1 cellular context compared by ENCODE assay signal in genomic region chr14:103074699-103075341, GRCh38.
TF ChIP-seq lines count a peak whose summit lies in the region.

No MANE protein-coding gene starts in this region.

TF ChIP-seq in HepG2, 621 proteins besides CTCF, POLR2A, EP300 and RAD21 (continued from another document and continues in another):
- TF ChIP-seq ZNF292 (CRISPR knock-in tag; IDR thresholded peaks at IDR 0.05; ENCODE audit: borderline replicate concordance, low read depth): no peak
- TF ChIP-seq POLR2AphosphoS2 (IDR thresholded peaks at IDR 0.05; ENCODE audit: low read depth, low read length): no peak
- no peak for TF ChIP-seq ZNF747 (CRISPR knock-in tag; IDR thresholded peaks at IDR 0.05; ENCODE audit: borderline replicate concordance)
- no peak for TF ChIP-seq KDM6A (CRISPR knock-in tag; IDR thresholded peaks at IDR 0.05; ENCODE audit: low read depth)
- TF ChIP-seq CENPBD1 (CRISPR knock-in tag; IDR thresholded peaks at IDR 0.05; ENCODE audit: borderline replicate concordance, low read depth): no peak; the same call in 1 of the 2 replicates
- TF ChIP-seq CCDC6 (CRISPR knock-in tag; IDR thresholded peaks at IDR 0.05): no peak
- TF ChIP-seq ONECUT2 (CRISPR knock-in tag; IDR thresholded peaks at IDR 0.05): no peak
- TF ChIP-seq BCLAF1 (IDR thresholded peaks at IDR 0.05): no peak
- TF ChIP-seq ZNF230 (CRISPR knock-in tag; IDR thresholded peaks at IDR 0.05): 0 out of 2 replicates have a peak, but pooled peaks have one; percentile 2
- TF ChIP-seq HNF1A (IDR thresholded peaks at IDR 0.05; ENCODE audit: low read depth): no peak
- TF ChIP-seq HNF1A (CRISPR knock-in tag; IDR thresholded peaks at IDR 0.05; ENCODE audit: borderline replicate concordance): no peak
- no peak for TF ChIP-seq ZNF557 (CRISPR knock-in tag; IDR thresholded peaks at IDR 0.05)
- no peak for TF ChIP-seq NFYC (CRISPR knock-in tag; IDR thresholded peaks at IDR 0.05)
- no peak for TF ChIP-seq RNF2 (conservative IDR thresholded peaks at IDR 0.05; ENCODE audit: low read depth)
- TF ChIP-seq ZNF737 (CRISPR knock-in tag; IDR thresholded peaks at IDR 0.05; ENCODE audit: borderline replicate concordance): no peak
- no peak for TF ChIP-seq AKNA (CRISPR knock-in tag; IDR thresholded peaks at IDR 0.05; ENCODE audit: borderline replicate concordance)
- TF ChIP-seq TP53 (CRISPR knock-in tag; conservative IDR thresholded peaks at IDR 0.05): no peak
- TF ChIP-seq ZNF720 (CRISPR knock-in tag; IDR thresholded peaks at IDR 0.05): no peak
- no peak for TF ChIP-seq NFE2L1 (CRISPR knock-in tag; IDR thresholded peaks at IDR 0.05; ENCODE audit: borderline replicate concordance)
- no peak for TF ChIP-seq MXD1 (CRISPR knock-in tag; IDR thresholded peaks at IDR 0.05)
- TF ChIP-seq EZH2 (conservative IDR thresholded peaks at IDR 0.05; ENCODE audit: low read depth, low read length): no peak
- TF ChIP-seq CREB1 (IDR thresholded peaks at IDR 0.05): no peak
- no peak for TF ChIP-seq CREB1 (CRISPR knock-in tag; IDR thresholded peaks at IDR 0.05)
- no peak for TF ChIP-seq ZNF350 (CRISPR knock-in tag; IDR thresholded peaks at IDR 0.05; ENCODE audit: borderline replicate concordance, low read depth)
- TF ChIP-seq JUND (CRISPR knock-in tag; IDR thresholded peaks at IDR 0.05): no peak
- TF ChIP-seq ZNF629 (CRISPR knock-in tag; conservative IDR thresholded peaks at IDR 0.05): no peak
- TF ChIP-seq ZNF839 (CRISPR knock-in tag; IDR thresholded peaks at IDR 0.05; ENCODE audit: borderline replicate concordance): no peak
- TF ChIP-seq ATAD3A (CRISPR knock-in tag; IDR thresholded peaks at IDR 0.05): no peak
- no peak for TF ChIP-seq IKZF5 (CRISPR knock-in tag; IDR thresholded peaks at IDR 0.05)
- TF ChIP-seq ZNF24 (IDR thresholded peaks at IDR 0.05): no peak
- TF ChIP-seq ZNF484 (CRISPR knock-in tag; IDR thresholded peaks at IDR 0.05; ENCODE audit: borderline replicate concordance, low read depth): no peak
- no peak for TF ChIP-seq FOXC1 (CRISPR knock-in tag; IDR thresholded peaks at IDR 0.05; ENCODE audit: borderline replicate concordance)
- TF ChIP-seq PBX2 (CRISPR knock-in tag; IDR thresholded peaks at IDR 0.05): no peak
- TF ChIP-seq TFDP1 (CRISPR knock-in tag; IDR thresholded peaks at IDR 0.05; ENCODE audit: borderline replicate concordance): no peak
- TF ChIP-seq KMT2A (CRISPR knock-in tag; IDR thresholded peaks at IDR 0.05): no peak
- no peak for TF ChIP-seq MAFG (CRISPR knock-in tag; IDR thresholded peaks at IDR 0.05)
- TF ChIP-seq ZNF282 (IDR thresholded peaks at IDR 0.05; ENCODE audit: partially characterized antibody): no peak
- TF ChIP-seq FOXO1 (CRISPR knock-in tag; IDR thresholded peaks at IDR 0.05): no peak
- TF ChIP-seq ZSCAN5A (CRISPR knock-in tag; IDR thresholded peaks at IDR 0.05; ENCODE audit: borderline replicate concordance): no peak
- no peak; the same call in 1 of the 2 replicates for TF ChIP-seq HDAC1 (CRISPR knock-in tag; IDR thresholded peaks at IDR 0.05)
- no peak for TF ChIP-seq SETDB1 (CRISPR knock-in tag; IDR thresholded peaks at IDR 0.05; ENCODE audit: borderline replicate concordance)
- TF ChIP-seq ZSCAN31 (CRISPR knock-in tag; IDR thresholded peaks at IDR 0.05; ENCODE audit: low read depth): no peak
- TF ChIP-seq GZF1 (CRISPR knock-in tag; IDR thresholded peaks at IDR 0.05): no peak
- 0 out of 2 replicates have a peak, but pooled peaks have one; percentile 5 for TF ChIP-seq FOXK1 (CRISPR knock-in tag; IDR thresholded peaks at IDR 0.05; ENCODE audit: borderline replicate concordance, low read depth)
- TF ChIP-seq GRHL1 (CRISPR knock-in tag; conservative IDR thresholded peaks at IDR 0.05): no peak
- peak; percentile 48; the same call in 1 of the 2 replicates for TF ChIP-seq ZSCAN21 (CRISPR knock-in tag; IDR thresholded peaks at IDR 0.05; ENCODE audit: borderline replicate concordance)
- TF ChIP-seq DNMT3B (CRISPR knock-in tag; conservative IDR thresholded peaks at IDR 0.05): no peak
- TF ChIP-seq ZNF792 (CRISPR knock-in tag; IDR thresholded peaks at IDR 0.05): no peak
